Comparison of ENCODE assay signal across 8 cellular contexts in genomic region chr18:42028232-42028832, GRCh38.
A peak's percentile ranks its signal among the peaks of the same experiment; 100 is the strongest.
DNase-seq lines count a peak whose midpoint lies in the region; ATAC-seq, FAIRE-seq and TF ChIP-seq lines count a peak whose summit lies in the region.

No MANE protein-coding gene starts in this region.

- no peak for TF ChIP-seq EP300 in stomach (IDR thresholded peaks at IDR 0.05)

- peaks cover 0 to 2% (median 0%) of the 10 kb centered on the region in 3 donors for H3K27me3 Mint-ChIP-seq in immature natural killer cell (ENCODE audit: low read depth in 3 of 3)

- no peaks in the 10 kb centered on the region for H3K9me3 ChIP-seq in stomach

- H3K4me1 Mint-ChIP-seq in immature natural killer cell = peaks cover 2 to 28% of the 10 kb centered on the region in 2 donors

- TF ChIP-seq CTCF in stomach (IDR thresholded peaks at IDR 0.05) = peak in 5 of 7 experiments; percentile 35 to 73 (median 62)

- no peaks in the 10 kb centered on the region for H3K27me3 ChIP-seq in stomach

- no peak for TF ChIP-seq POLR2A in stomach (IDR thresholded peaks at IDR 0.05)

- H3K9me3 Mint-ChIP-seq in immature natural killer cell = no peaks in the 10 kb centered on the region

- peaks cover 0 to 17% (median 0%) of the 10 kb centered on the region in 4 donors for H3K4me1 ChIP-seq in stomach

- peak; percentile 92 for FAIRE-seq in G401.6 (lab: Jason Lieb, UNC)

- no peak overlapping the region for H3K27ac Mint-ChIP-seq in immature natural killer cell

- H3K36me3 Mint-ChIP-seq in immature natural killer cell = peaks cover 4 to 31% (median 9%) of the 10 kb centered on the region in 3 donors

- ATAC-seq in HG03571 (IDR thresholded peaks at IDR 0.05; ENCODE audit: unreplicated experiment) = no peak

- DNase-seq in ACHN (peak; percentile 41), NCI-H748 (lab: John Stamatoyannopoulos, UW; ENCODE audit: unreplicated experiment) (peak; percentile 35), amniotic epithelial cell (ENCODE audit: low read depth) (peak; percentile 56), immature natural killer cell (peak in 2 of 3 donors; percentile 10 to 19), stomach (no peak), T1000 (lab: John Stamatoyannopoulos, UW) (no peak)

- in situ Hi-C loops in ACHN (cut with HindIII; ENCODE audit: low pct_ligation_motif_present, low pct_unique_long_range_greater_than_20kb, low sequenced_read_pairs) = no loop called here

- H3K27ac ChIP-seq in stomach = no peak overlapping the region

- H3K4me3 ChIP-seq in stomach = no peak overlapping the region

- 23 to 37% (median 30%) methylated on average over 6 of the region's 6 CpGs for WGBS in stomach, 5 donors

- intact Hi-C loops in stomach (cut with DNase I; ENCODE audit: low total_unique reads) = no loop called here

- H3K4me3 Mint-ChIP-seq in immature natural killer cell = no peak overlapping the region

- H3K36me3 ChIP-seq in stomach = peaks cover 9 to 64% (median 59%) of the 10 kb centered on the region in 4 donors

Comparison
In these comparisons a context has a peak if more than half of its experiments do, and no peak if none do; other contexts are left out.
1. DNase-seq: peak in ACHN (single experiment), NCI-H748 (single experiment), amniotic epithelial cell (single experiment) and immature natural killer cell (2 of 3); none in stomach (single experiment) and T1000 (single experiment).